9 cellular contexts compared by ENCODE assay signal in the genomic region with DNA sequence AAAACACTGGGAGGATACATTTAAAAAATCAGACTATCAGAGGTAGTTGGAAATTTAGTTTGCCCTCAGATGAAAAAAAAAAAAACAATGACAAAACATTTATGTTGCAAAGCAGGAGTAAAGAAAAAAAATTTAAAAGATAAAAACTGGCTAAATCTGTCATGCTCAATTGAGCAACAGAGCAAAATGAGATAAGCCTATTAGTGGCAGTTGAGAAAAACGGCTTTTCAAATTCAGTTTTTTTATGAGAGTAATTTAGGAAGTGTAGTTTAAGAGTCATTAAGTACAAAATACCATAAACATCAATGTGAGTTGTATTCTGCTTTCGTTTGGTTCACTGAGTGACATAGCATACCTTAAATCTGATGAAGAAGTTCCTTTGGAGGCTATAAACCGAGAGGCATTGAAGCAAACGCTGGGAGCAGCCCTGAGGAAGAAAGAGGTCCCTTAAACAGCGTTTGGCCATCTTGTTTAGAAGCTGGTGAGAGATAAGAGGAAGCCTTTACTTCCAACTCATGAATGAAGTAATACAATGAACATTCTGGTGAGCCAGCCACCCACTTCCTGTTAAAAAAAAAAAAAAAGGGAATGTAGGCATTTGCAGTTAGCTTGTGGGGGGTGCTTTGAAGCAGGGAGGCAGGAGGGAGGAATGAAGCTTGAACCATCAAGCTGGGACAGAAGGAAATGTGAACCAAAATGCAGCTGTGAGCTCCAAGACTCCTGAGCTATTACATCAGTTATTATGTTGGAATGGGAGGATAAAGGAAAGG.
DNase-seq lines count a peak whose midpoint lies in the region; ATAC-seq and TF ChIP-seq lines count a peak whose summit lies in the region.
"Had no signal": no experiment of that assay in that cellular context is flagged by ENCODE, and none has a peak within 500 bp of the region (broad histone marks: within the 10 kb centered on the region; RNA-seq: fewer than 3 reads in every experiment).

No MANE protein-coding gene starts in this region.

- peaks cover 12% of the 10 kb centered on the region for H3K4me1 Mint-ChIP-seq in WTC11
- H3K4me1 Mint-ChIP-seq in activated CD4-positive, alpha-beta memory T cell treated with anti-CD3 and anti-CD28 coated beads for 36 hours (ENCODE audit: low read depth): peaks cover 1% of the 10 kb centered on the region

- no peaks in the 10 kb centered on the region for H3K36me3 Mint-ChIP-seq in WTC11
- no peaks in the 10 kb centered on the region for H3K36me3 Mint-ChIP-seq in activated CD4-positive, alpha-beta memory T cell treated with anti-CD3 and anti-CD28 coated beads for 36 hours

- no peak overlapping the region for H3K27ac Mint-ChIP-seq in WTC11
- no peak overlapping the region for H3K27ac Mint-ChIP-seq in activated CD4-positive, alpha-beta memory T cell treated with anti-CD3 and anti-CD28 coated beads for 36 hours
- H3K27ac Mint-ChIP-seq: activated B cell treated with CpG ODN at 0.5 μM for 24 hours had no signal

- TF ChIP-seq CTCF in WTC11 (IDR thresholded peaks at IDR 0.05): no peak

- peaks cover 8% of the 10 kb centered on the region; the same call in 1 of the 2 replicates for H3K9me3 Mint-ChIP-seq in WTC11
- H3K9me3 Mint-ChIP-seq in activated CD4-positive, alpha-beta memory T cell treated with anti-CD3 and anti-CD28 coated beads for 36 hours: no peaks in the 10 kb centered on the region
- H3K9me3 Mint-ChIP-seq: activated B cell treated with CpG ODN at 0.5 μM for 24 hours had no signal

- DNase-seq in Right ventricle myocardium inferior (ENCODE audit: missing footprints) (no peak), cardiac septum (ENCODE audit: low spot score) (no peak), WTC11 (ENCODE audit: low spot score) (no peak), iPS-NIHi7 (ENCODE audit: extremely low spot score) (peak; percentile 17), NCI-H69 (lab: John Stamatoyannopoulos, UW) (no peak)
- DNase-seq in activated CD4-positive, alpha-beta memory T cell treated with anti-CD3 and anti-CD28 coated beads for 36 hours: no peak
- DNase-seq: activated B cell treated with CpG ODN at 0.5 μM for 24 hours had no signal

- ATAC-seq in Right ventricle myocardium inferior: peak; percentile 62
- peak; percentile 64 for ATAC-seq in WTC11
- no peak for ATAC-seq in HG03432 (IDR thresholded peaks at IDR 0.05; ENCODE audit: unreplicated experiment)
- ATAC-seq in activated CD4-positive, CD25-positive, alpha-beta regulatory T cell treated with anti-CD3 and anti-CD28 coated beads, Interleukin-2, amount 50 U/mL, for 24 hours: no peak

- POLR2A ChIA-PET in WTC11 (lab: Charles Lee): no interaction called here
- POLR2A ChIA-PET in activated CD4-positive, alpha-beta memory T cell treated with anti-CD3 and anti-CD28 coated beads for 36 hours (lab: Charles Lee): no interaction called here

- H3K4me3 Mint-ChIP-seq in WTC11: no peak overlapping the region
- H3K4me3 Mint-ChIP-seq in activated CD4-positive, alpha-beta memory T cell treated with anti-CD3 and anti-CD28 coated beads for 36 hours: no peak overlapping the region
- H3K4me3 Mint-ChIP-seq: activated B cell treated with CpG ODN at 0.5 μM for 24 hours had no signal

- CTCF ChIA-PET in WTC11 (lab: Charles Lee): interaction anchor here (0.7 kb wide), 2 partner anchors 190 to 358 kb away, joined by 4 read pairs; no protein-coding TSS in a partner anchor
- CTCF ChIA-PET in activated CD4-positive, alpha-beta memory T cell treated with anti-CD3 and anti-CD28 coated beads for 36 hours (lab: Charles Lee): interaction anchor here (0.7 kb wide), 2 partner anchors 10 to 359 kb away, joined by 3 read pairs; no protein-coding TSS in a partner anchor

- no peaks in the 10 kb centered on the region; the same call in 1 of the 2 replicates for H3K27me3 Mint-ChIP-seq in WTC11 (ENCODE audit: low read depth)
- H3K27me3 Mint-ChIP-seq in activated CD4-positive, alpha-beta memory T cell treated with anti-CD3 and anti-CD28 coated beads for 36 hours: peaks cover 3% of the 10 kb centered on the region
- H3K27me3 Mint-ChIP-seq: activated B cell treated with CpG ODN at 0.5 μM for 24 hours had no signal

- intact Hi-C loops in Right ventricle myocardium inferior (cut with DNase I): no loop called here
- intact Hi-C loops in cardiac septum (cut with DNase I): no loop called here
- intact Hi-C loops in activated CD4-positive, alpha-beta memory T cell treated with anti-CD3 and anti-CD28 coated beads for 36 hours (cut with micrococcal nuclease): no loop called here

TF ChIP-seq in WTC11, 78 proteins besides CTCF, POLR2A, EP300 and RAD21:
- TF ChIP-seq KAT7 (CRISPR knock-in tag; IDR thresholded peaks at IDR 0.05; ENCODE audit: borderline replicate concordance): no peak
- no peak for TF ChIP-seq ELF4 (CRISPR knock-in tag; IDR thresholded peaks at IDR 0.05; ENCODE audit: low read depth)
- TF ChIP-seq, protein P1, sequence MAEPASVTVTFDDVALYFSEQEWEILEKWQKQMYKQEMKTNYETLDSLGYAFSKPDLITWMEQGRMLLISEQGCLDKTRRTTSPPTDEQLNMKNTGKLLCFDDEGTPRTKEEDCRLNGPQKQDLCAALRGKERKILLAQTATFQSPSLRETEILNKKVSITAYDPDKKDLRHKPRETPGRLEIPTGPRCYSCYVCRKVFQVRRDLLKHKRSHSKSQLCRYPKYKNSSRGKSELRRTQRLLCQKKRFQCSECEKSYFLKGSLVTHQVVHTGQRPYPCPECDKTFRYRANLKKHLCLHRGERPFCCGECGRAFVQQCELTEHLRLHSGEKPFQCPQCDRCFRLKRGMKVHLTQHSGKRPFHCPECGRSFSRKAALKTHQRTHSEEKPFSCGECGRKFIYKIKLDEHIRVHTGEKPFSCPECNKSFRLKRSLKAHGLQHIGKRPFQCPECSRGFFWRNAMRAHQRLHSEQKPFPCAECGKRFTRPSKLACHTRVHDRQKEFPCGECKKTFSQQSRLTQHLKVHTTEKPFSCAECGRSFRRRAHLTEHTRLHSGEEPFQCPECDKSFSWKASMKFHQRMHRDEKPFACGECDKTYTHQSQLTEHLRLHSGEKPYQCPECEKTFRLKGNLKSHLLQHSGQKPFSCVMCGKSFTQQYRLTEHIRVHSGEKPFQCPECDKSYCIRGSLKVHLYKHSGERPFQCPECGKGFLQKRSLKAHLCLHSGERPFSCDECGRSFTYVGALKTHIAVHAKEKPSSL (CRISPR knock-in tag; conservative IDR thresholded peaks at IDR 0.05): no peak
- TF ChIP-seq SMAD4 (CRISPR knock-in tag; IDR thresholded peaks at IDR 0.05): no peak
- TF ChIP-seq TP53 (CRISPR knock-in tag; IDR thresholded peaks at IDR 0.05): no peak
- no peak for TF ChIP-seq PRRX2 (CRISPR knock-in tag; IDR thresholded peaks at IDR 0.05)
- TF ChIP-seq JAZF1 (CRISPR knock-in tag; IDR thresholded peaks at IDR 0.05): no peak
- TF ChIP-seq, protein P2, sequence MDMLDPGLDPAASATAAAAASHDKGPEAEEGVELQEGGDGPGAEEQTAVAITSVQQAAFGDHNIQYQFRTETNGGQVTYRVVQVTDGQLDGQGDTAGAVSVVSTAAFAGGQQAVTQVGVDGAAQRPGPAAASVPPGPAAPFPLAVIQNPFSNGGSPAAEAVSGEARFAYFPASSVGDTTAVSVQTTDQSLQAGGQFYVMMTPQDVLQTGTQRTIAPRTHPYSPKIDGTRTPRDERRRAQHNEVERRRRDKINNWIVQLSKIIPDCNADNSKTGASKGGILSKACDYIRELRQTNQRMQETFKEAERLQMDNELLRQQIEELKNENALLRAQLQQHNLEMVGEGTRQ (CRISPR knock-in tag; IDR thresholded peaks at IDR 0.05): no peak
- TF ChIP-seq RELA (CRISPR knock-in tag; IDR thresholded peaks at IDR 0.05; ENCODE audit: borderline replicate concordance): no peak
- TF ChIP-seq ZNF423 (CRISPR knock-in tag; IDR thresholded peaks at IDR 0.05): no peak

Comparison
In these comparisons a context has a peak if more than half of its experiments do, and no peak if none do; other contexts are left out.
1. ATAC-seq: peak in Right ventricle myocardium inferior (single experiment) and WTC11 (single experiment); none in HG03432 (single experiment) and activated CD4-positive, CD25-positive, alpha-beta regulatory T cell treated with anti-CD3 and anti-CD28 coated beads, Interleukin-2, amount 50 U/mL, for 24 hours (0 of 2).